9 cellular contexts compared by ENCODE assay signal in genomic region chr22:29394931-29395581, GRCh38. TPM values are rescaled to one million over a fixed set of nuclear protein-coding genes. Genes with fewer than 3 reads are reported as not detected.
DNase-seq lines count a peak whose midpoint lies in the region; ATAC-seq and TF ChIP-seq lines count a peak whose summit lies in the region.
"Had no signal": no experiment of that assay in that cellular context is flagged by ENCODE, and none has a peak within 500 bp of the region (broad histone marks: within the 10 kb centered on the region; RNA-seq: fewer than 3 reads in every experiment).

No MANE protein-coding gene starts in this region.

- no peaks in the 10 kb centered on the region for H4K20me1 ChIP-seq in osteoblast (ENCODE audit: insufficient read depth, low read length)

- CTCF ChIA-PET in RWPE1 (lab: Yijun Ruan, JAX) = interaction anchor here (0.6 kb wide), 4 partner anchors 37 to 419 kb away, joined by 3 read pairs; no protein-coding TSS in a partner anchor

- H3K4me1 ChIP-seq in osteoblast (ENCODE audit: insufficient read depth, low read length) (no peaks in the 10 kb centered on the region), tibial artery (peaks cover 0 to 4% (median 0%) of the 10 kb centered on the region in 4 donors)

- H3K27ac ChIP-seq in RWPE1 (no peak overlapping the region), osteoblast (ENCODE audit: low read depth, low read length) (no peak overlapping the region), tibial artery (no peak overlapping the region)

- H3K36me3 ChIP-seq in osteoblast (ENCODE audit: insufficient read depth, low read length) = no peaks in the 10 kb centered on the region
- no peaks in the 10 kb centered on the region for H3K36me3 ChIP-seq in tibial artery

- intact Hi-C loops in tibial artery (cut with DNase I; ENCODE audit: low total_unique reads) = loop anchor here (10.0 kb wide), 1 partner anchor 130 kb away; no protein-coding TSS in a partner anchor

- H3K27me3 ChIP-seq in osteoblast (ENCODE audit: insufficient read depth, low read length) (peaks cover 6% of the 10 kb centered on the region), tibial artery (no peaks in the 10 kb centered on the region)

- H3K9me3 ChIP-seq in osteoblast (ENCODE audit: low read depth, low read length) = no peaks in the 10 kb centered on the region
- no peaks in the 10 kb centered on the region for H3K9me3 ChIP-seq in tibial artery

- H2AFZ ChIP-seq in osteoblast (ENCODE audit: low read length) = peak overlapping the region; percentile 81

- no peak overlapping the region for H3K4me2 ChIP-seq in osteoblast (ENCODE audit: insufficient read depth, low read length)

- POLR2A ChIA-PET in RWPE1 (lab: Yijun Ruan, JAX; ENCODE audit: low non-redundant PET) = no interaction called here

- peak; percentile 82 for DNase-seq in GM12865 (ENCODE audit: low read depth)
- peak; percentile 73 for DNase-seq in LoVo (ENCODE audit: low spot score)
- DNase-seq in RWPE1 (ENCODE audit: low spot score) = peak; percentile 42
- peak; percentile 46 for DNase-seq in activated T-helper 9 cell treated with anti-CD3 and anti-CD28 coated beads, Interleukin-2, amount 50 U/mL, for 16 hours (ENCODE audit: low read depth)
- DNase-seq in foreskin melanocyte = peak; percentile 63
- DNase-seq in osteoblast (ENCODE audit: insufficient read length, low spot score, missing footprints) = peak; percentile 94
- DNase-seq in tibial artery = peak; percentile 71 to 72

- no peaks in the 10 kb centered on the region for H3K79me2 ChIP-seq in osteoblast (ENCODE audit: insufficient read depth, low read length)

- TF ChIP-seq CTCF in GM12865 (IDR thresholded peaks at IDR 0.05; ENCODE audit: insufficient read depth, low read depth, low read length, missing control alignments) = peak; percentile 87
- TF ChIP-seq CTCF in RWPE1 (conservative IDR thresholded peaks at IDR 0.05; ENCODE audit: low read depth) = peak; percentile 87
- peak; percentile 91 for TF ChIP-seq CTCF in osteoblast (IDR thresholded peaks at IDR 0.05; ENCODE audit: extremely low read depth, low read depth, low read length)
- peak; percentile 62 to 80 for TF ChIP-seq CTCF in tibial artery (IDR thresholded peaks at IDR 0.05)

- ATAC-seq in GM18520 (IDR thresholded peaks at IDR 0.05; ENCODE audit: unreplicated experiment) = no peak

- H3K4me3 ChIP-seq in GM12865 (ENCODE audit: low read depth, low read length) (no peak overlapping the region), osteoblast (ENCODE audit: insufficient read depth, low read length) (no peak overlapping the region), tibial artery (no peak overlapping the region)

RNA-seq across cellular contexts. Expression of gene AP1B1, which starts 6.7 kb away (rescaled TPM):
- total RNA-seq in osteoblast = 35.4 and 37.3 TPM in 2 replicates

RNA-seq across cellular contexts. Expression of gene RFPL1, which starts 43.3 kb away (rescaled TPM):
- total RNA-seq in osteoblast = not detected in 2 replicates
- total RNA-seq: glomerular endothelial cell had no signal

Comparison
In these comparisons a context has a peak if more than half of its experiments do, and no peak if none do; other contexts are left out.
1. DNase-seq: peak in every context shown above with its lines; median percentile 94 in osteoblast; 82 in GM12865; 73 in LoVo; 72 in tibial artery; 63 in foreskin melanocyte; 46 in activated T-helper 9 cell treated with anti-CD3 and anti-CD28 coated beads, Interleukin-2, amount 50 U/mL, for 16 hours; 42 in RWPE1.